Comparison of ENCODE assay signal across 16 cellular contexts in genomic region chr13:42277618-42278276, GRCh38. TPM values are rescaled to one million over a fixed set of nuclear protein-coding genes. Genes with fewer than 3 reads are reported as not detected.
DNase-seq lines count a peak whose midpoint lies in the region; ATAC-seq and TF ChIP-seq lines count a peak whose summit lies in the region.
"Had no signal": no experiment of that assay in that cellular context is flagged by ENCODE, and none has a peak within 500 bp of the region (broad histone marks: within the 10 kb centered on the region; RNA-seq: fewer than 3 reads in every experiment).

No MANE protein-coding gene starts in this region.

- H3K4me2 ChIP-seq in neural cell (ENCODE audit: low read length): no peak overlapping the region

- TF ChIP-seq CTCF in neural cell (IDR thresholded peaks at IDR 0.05; ENCODE audit: poor library complexity, severe bottlenecking): no peak

- H3K4me3 ChIP-seq in neural cell (ENCODE audit: low read length): peak overlapping the region; percentile 5
- H3K4me3 ChIP-seq: cardiac muscle cell, Peyer's patch had no signal

- TF ChIP-seq RAD21 in neural cell (conservative IDR thresholded peaks at IDR 0.05): no peak

- TF ChIP-seq EP300 in neural cell (conservative IDR thresholded peaks at IDR 0.05; ENCODE audit: poor library complexity, severe bottlenecking): no peak

- no peaks in the 10 kb centered on the region for H3K27me3 ChIP-seq in neural cell (ENCODE audit: insufficient read depth, low read depth, low read length)
- H3K27me3 ChIP-seq: cardiac muscle cell, Peyer's patch had no signal

- H3K9ac ChIP-seq in neural cell (ENCODE audit: low read length): no peak overlapping the region

- no peaks in the 10 kb centered on the region for H3K9me3 ChIP-seq in neural cell (ENCODE audit: low read length)
- H3K9me3 ChIP-seq: Peyer's patch had no signal

- H3K79me2 ChIP-seq in neural cell (replicated peaks; ENCODE audit: insufficient read depth, low read length): peaks cover 74% of the 10 kb centered on the region

- peaks cover 44% of the 10 kb centered on the region for H3K4me1 Mint-ChIP-seq in activated CD4-positive, alpha-beta T cell treated with anti-CD3 and anti-CD28 coated beads, Interleukin-2, amount 10 ng/mL, durations not matched to agents 24 days and 14 days

- H4K20me1 ChIP-seq in neural cell (ENCODE audit: insufficient read depth): no peaks in the 10 kb centered on the region

- H3F3A ChIP-seq in neural cell (ENCODE audit: insufficient read depth, low read length, poor library complexity, severe bottlenecking): no peaks in the 10 kb centered on the region

- peak; percentile 23 for ATAC-seq in HG02798 (IDR thresholded peaks at IDR 0.05; ENCODE audit: poor library complexity, unreplicated experiment)
- ATAC-seq in GM18511 (IDR thresholded peaks at IDR 0.05; ENCODE audit: unreplicated experiment): no peak
- ATAC-seq: left ventricle myocardium superior had no signal

- H3K36me3 Mint-ChIP-seq in activated CD4-positive, alpha-beta T cell treated with anti-CD3 and anti-CD28 coated beads, Interleukin-2, amount 10 ng/mL, durations not matched to agents 24 days and 14 days (ENCODE audit: low read depth): peaks cover 33% of the 10 kb centered on the region

- no peak for DNase-seq in activated CD4-positive, alpha-beta T cell treated with anti-CD3 and anti-CD28 coated beads, Interleukin-2, amount 10 ng/mL, durations not matched to agents 24 days and 14 days
- DNase-seq in activated CD4-positive, alpha-beta T cell treated with anti-CD3 and anti-CD28 coated beads, Interleukin-2, amount 50 U/mL, for 1 hour: no peak
- DNase-seq in amniotic epithelial cell (ENCODE audit: low read depth) (peak; percentile 85), occipital lobe (lab: John Stamatoyannopoulos, UW) (no peak), NCI-H2107 treated with DMSO at 0.1 percent for 48 hours (lab: John Stamatoyannopoulos, UW; ENCODE audit: unreplicated experiment) (no peak)
- DNase-seq: effector CD4-positive, alpha-beta T cell; left ventricle myocardium superior; naive B cell; NCI-H187 treated with DMSO at 0.1 percent for 48 hours; NCI-H524; Peyer's patch had no signal

- H3K4me3 Mint-ChIP-seq in activated CD4-positive, alpha-beta T cell treated with anti-CD3 and anti-CD28 coated beads, Interleukin-2, amount 10 ng/mL, durations not matched to agents 24 days and 14 days: peak overlapping the region; percentile 39
- H3K4me3 Mint-ChIP-seq: T-helper 1 cell treated with Interleukin-12 subunit alpha and Interleukin-12 subunit beta and Interleukin-4 antibody, amounts not matched to agents 30 μg/mL and 1 μg/mL, for 36 hours had no signal

- H3K36me3 ChIP-seq in neural cell (ENCODE audit: insufficient read depth, low read length): no peaks in the 10 kb centered on the region
- H3K36me3 ChIP-seq: cardiac muscle cell, Peyer's patch had no signal

- H3K9me3 Mint-ChIP-seq in activated CD4-positive, alpha-beta T cell treated with anti-CD3 and anti-CD28 coated beads, Interleukin-2, amount 10 ng/mL, durations not matched to agents 24 days and 14 days: no peaks in the 10 kb centered on the region
- H3K9me3 Mint-ChIP-seq: T-helper 1 cell treated with Interleukin-12 subunit alpha and Interleukin-12 subunit beta and Interleukin-4 antibody, amounts not matched to agents 30 μg/mL and 1 μg/mL, for 36 hours had no signal

- H3K27me3 Mint-ChIP-seq in activated CD4-positive, alpha-beta T cell treated with anti-CD3 and anti-CD28 coated beads, Interleukin-2, amount 10 ng/mL, durations not matched to agents 24 days and 14 days: no peaks in the 10 kb centered on the region
- H3K27me3 Mint-ChIP-seq: naive B cell had no signal

- H3K27ac ChIP-seq in neural cell (ENCODE audit: low read length): no peak overlapping the region
- H3K27ac ChIP-seq: cardiac muscle cell, Peyer's patch had no signal

- H2AFZ ChIP-seq in neural cell (ENCODE audit: low read depth, low read length): no peak overlapping the region

- no peaks in the 10 kb centered on the region for H3K9me2 ChIP-seq in neural cell (ENCODE audit: insufficient read depth, low read length)

- peak overlapping the region; percentile 48 for H3K27ac Mint-ChIP-seq in activated CD4-positive, alpha-beta T cell treated with anti-CD3 and anti-CD28 coated beads, Interleukin-2, amount 10 ng/mL, durations not matched to agents 24 days and 14 days
- H3K27ac Mint-ChIP-seq: T-helper 1 cell treated with Interleukin-12 subunit alpha and Interleukin-12 subunit beta and Interleukin-4 antibody, amounts not matched to agents 30 μg/mL and 1 μg/mL, for 36 hours had no signal

- intact Hi-C loops in activated CD4-positive, alpha-beta T cell treated with anti-CD3 and anti-CD28 coated beads, Interleukin-2, amount 10 ng/mL, durations not matched to agents 24 days and 14 days (cut with micrococcal nuclease): loop anchor here (5.0 to 10.0 kb wide), 2 partner anchors 50 to 363 kb away; no protein-coding TSS in a partner anchor

TF ChIP-seq in neural cell, 6 proteins besides CTCF, POLR2A, EP300 and RAD21:
- TF ChIP-seq SMC3 (conservative IDR thresholded peaks at IDR 0.05; ENCODE audit: poor library complexity): no peak
- no peak for TF ChIP-seq REST (IDR thresholded peaks at IDR 0.05; ENCODE audit: borderline replicate concordance)
- no peak for TF ChIP-seq POLR2AphosphoS5 (IDR thresholded peaks at IDR 0.05)
- no peak for TF ChIP-seq EZH2 (IDR thresholded peaks at IDR 0.05; ENCODE audit: borderline replicate concordance, insufficient read depth, low read length, poor library complexity, severe bottlenecking)
- TF ChIP-seq MXI1 (conservative IDR thresholded peaks at IDR 0.05; ENCODE audit: poor library complexity, severe bottlenecking): no peak
- no peak for TF ChIP-seq TAF1 (IDR thresholded peaks at IDR 0.05; ENCODE audit: low read depth)

RNA-seq across cellular contexts. Expression of gene AKAP11, which starts 5.8 kb away (rescaled TPM):
- 38.7 and 39.9 TPM in 2 replicates for total RNA-seq in activated CD4-positive, alpha-beta T cell treated with anti-CD3 and anti-CD28 coated beads, Interleukin-2, amount 10 ng/mL, durations not matched to agents 24 days and 14 days
- 19.4 and 20.9 TPM in 2 replicates for polyA plus RNA-seq in neural cell
- 68.7 and 90.4 TPM in 2 replicates for polyA minus RNA-seq in neural cell
- total RNA-seq in occipital lobe: 87.0 TPM
